30 cellular contexts compared by ENCODE assay signal in genomic region chr1:153429266-153430165, GRCh38. TPM values are rescaled to one million over a fixed set of nuclear protein-coding genes. Genes with fewer than 3 reads are reported as not detected.
DNase-seq lines count a peak whose midpoint lies in the region; TF ChIP-seq lines count a peak whose summit lies in the region.
"Had no signal": no experiment of that assay in that cellular context is flagged by ENCODE, and none has a peak within 500 bp of the region (broad histone marks: within the 10 kb centered on the region; RNA-seq: fewer than 3 reads in every experiment).

No MANE protein-coding gene starts in this region.

- no peak overlapping the region for H3K27ac ChIP-seq in coronary artery
- H3K27ac ChIP-seq: gastrocnemius medialis, Peyer's patch, prostate gland, SK-N-MC had no signal

- DNase-seq in COLO668 (lab: John Stamatoyannopoulos, UW; ENCODE audit: unreplicated experiment) = peak; percentile 50
- peak; percentile 56 to 96 (median 80) for DNase-seq in NCI-H1417 (lab: John Stamatoyannopoulos, UW)
- DNase-seq in NCI-H345 (lab: John Stamatoyannopoulos, UW) = peak; percentile 95
- DNase-seq in coronary artery (ENCODE audit: low spot score) = peak; percentile 29
- no peak for DNase-seq in activated CD4-positive, alpha-beta memory T cell treated with anti-CD3 and anti-CD28 coated beads for 36 hours
- no peak for DNase-seq in superior temporal gyrus (ENCODE audit: extremely low spot score)
- DNase-seq in stimulated activated CD4-positive, alpha-beta T cell treated with anti-CD3 and anti-CD28 coated beads, Interleukin-12 subunit alpha, Interleukin-12 subunit beta, amount 100 ng/mL, for 4 hours = no peak
- no peak for DNase-seq in mesothelial cell of epicardium (ENCODE audit: low spot score in 2 of 2, unreplicated experiment in 2 of 2)
- DNase-seq: ACHN; activated CD4-positive, alpha-beta T cell treated with anti-CD3 and anti-CD28 coated beads for 4 hours; activated naive CD4-positive, alpha-beta T cell treated with anti-CD3 and anti-CD28 coated beads, Interleukin-2, amount 10 ng/mL, durations not matched to agents 7 days and 5 days; activated T-cell treated with anti-CD3 and anti-CD28 coated beads, Interleukin-2, amount 50 U/mL, for 72 hours; C1 segment of cervical spinal cord; central memory CD4-positive, alpha-beta T cell; erythroblast; gastrocnemius medialis; hypothalamus; NCI-H2029 treated with DMSO at 0.1 percent for 48 hours; Peyer's patch; stimulated activated CD4-positive, alpha-beta T cell treated with anti-CD3 and anti-CD28 coated beads, Interleukin-1b, Interleukin-23, amount 100 ng/mL, for 48 hours; substantia nigra; T-helper 17 cell had no signal

- no peak overlapping the region for H3K27ac Mint-ChIP-seq in activated CD4-positive, alpha-beta memory T cell treated with anti-CD3 and anti-CD28 coated beads for 36 hours
- H3K27ac Mint-ChIP-seq in mesothelial cell of epicardium = no peak overlapping the region
- H3K27ac Mint-ChIP-seq: activated naive CD4-positive, alpha-beta T cell treated with anti-CD3 and anti-CD28 coated beads, Interleukin-2, amount 10 ng/mL, durations not matched to agents 7 days and 5 days; activated T-cell treated with anti-CD3 and anti-CD28 coated beads, Interleukin-2, amount 50 U/mL, for 72 hours; T-helper 17 cell had no signal

- no peaks in the 10 kb centered on the region for H3K4me1 Mint-ChIP-seq in activated CD4-positive, alpha-beta memory T cell treated with anti-CD3 and anti-CD28 coated beads for 36 hours (ENCODE audit: low read depth)
- no peaks in the 10 kb centered on the region for H3K4me1 Mint-ChIP-seq in mesothelial cell of epicardium
- H3K4me1 Mint-ChIP-seq: activated naive CD4-positive, alpha-beta T cell treated with anti-CD3 and anti-CD28 coated beads, Interleukin-2, amount 10 ng/mL, durations not matched to agents 7 days and 5 days; T-helper 17 cell had no signal

- H3K9me3 Mint-ChIP-seq in activated CD4-positive, alpha-beta memory T cell treated with anti-CD3 and anti-CD28 coated beads for 36 hours = no peaks in the 10 kb centered on the region
- H3K9me3 Mint-ChIP-seq in mesothelial cell of epicardium = no peaks in the 10 kb centered on the region
- H3K9me3 Mint-ChIP-seq: activated naive CD4-positive, alpha-beta T cell treated with anti-CD3 and anti-CD28 coated beads, Interleukin-2, amount 10 ng/mL, durations not matched to agents 7 days and 5 days; activated T-cell treated with anti-CD3 and anti-CD28 coated beads, Interleukin-2, amount 50 U/mL, for 72 hours had no signal

- intact Hi-C loops in activated CD4-positive, alpha-beta memory T cell treated with anti-CD3 and anti-CD28 coated beads for 36 hours (cut with micrococcal nuclease) = no loop called here

- no peaks in the 10 kb centered on the region for H3K36me3 Mint-ChIP-seq in activated CD4-positive, alpha-beta memory T cell treated with anti-CD3 and anti-CD28 coated beads for 36 hours
- H3K36me3 Mint-ChIP-seq in mesothelial cell of epicardium = no peaks in the 10 kb centered on the region
- H3K36me3 Mint-ChIP-seq: activated naive CD4-positive, alpha-beta T cell treated with anti-CD3 and anti-CD28 coated beads, Interleukin-2, amount 10 ng/mL, durations not matched to agents 7 days and 5 days had no signal

- POLR2A ChIA-PET in activated CD4-positive, alpha-beta memory T cell treated with anti-CD3 and anti-CD28 coated beads for 36 hours (lab: Charles Lee) = no interaction called here

- H3K4me3 Mint-ChIP-seq in activated CD4-positive, alpha-beta memory T cell treated with anti-CD3 and anti-CD28 coated beads for 36 hours = no peak overlapping the region
- no peak overlapping the region for H3K4me3 Mint-ChIP-seq in mesothelial cell of epicardium
- H3K4me3 Mint-ChIP-seq: activated naive CD4-positive, alpha-beta T cell treated with anti-CD3 and anti-CD28 coated beads, Interleukin-2, amount 10 ng/mL, durations not matched to agents 7 days and 5 days; activated T-cell treated with anti-CD3 and anti-CD28 coated beads, Interleukin-2, amount 50 U/mL, for 72 hours; IgD-negative memory B cell; T-helper 17 cell had no signal

- TF ChIP-seq CTCF in coronary artery (IDR thresholded peaks at IDR 0.05) = no peak
- TF ChIP-seq CTCF in mesothelial cell of epicardium (IDR thresholded peaks at IDR 0.05; ENCODE audit: unreplicated experiment) = no peak

- CTCF ChIA-PET in activated CD4-positive, alpha-beta memory T cell treated with anti-CD3 and anti-CD28 coated beads for 36 hours (lab: Charles Lee) = no interaction called here

- no peak overlapping the region for H3K4me3 ChIP-seq in coronary artery
- H3K4me3 ChIP-seq: gastrocnemius medialis, Peyer's patch, prostate gland, SK-N-MC had no signal

- H3K27me3 Mint-ChIP-seq in activated CD4-positive, alpha-beta memory T cell treated with anti-CD3 and anti-CD28 coated beads for 36 hours = peaks cover 11% of the 10 kb centered on the region
- H3K27me3 Mint-ChIP-seq in mesothelial cell of epicardium (ENCODE audit: low read depth) = peaks cover 36% of the 10 kb centered on the region

RNA-seq across cellular contexts. Expression of gene S100A7A, which starts 13.2 kb away (rescaled TPM):
- total RNA-seq in activated CD4-positive, alpha-beta memory T cell treated with anti-CD3 and anti-CD28 coated beads for 36 hours = not detected
- total RNA-seq in mesothelial cell of epicardium = not detected in 3 replicates
- total RNA-seq: activated T-cell treated with anti-CD3 and anti-CD28 coated beads, Interleukin-2, amount 50 U/mL, for 72 hours; dermis microvascular lymphatic vessel endothelial cell; gastrocnemius medialis; H7; lower leg skin; M059J; Peyer's patch; prostate gland; T-helper 17 cell; urinary bladder had no signal

RNA-seq across cellular contexts. Expression of gene S100A7, which starts 30.9 kb away (rescaled TPM):
- total RNA-seq in activated CD4-positive, alpha-beta memory T cell treated with anti-CD3 and anti-CD28 coated beads for 36 hours = not detected
- total RNA-seq in mesothelial cell of epicardium = not detected in 3 replicates
- total RNA-seq: activated T-cell treated with anti-CD3 and anti-CD28 coated beads, Interleukin-2, amount 50 U/mL, for 72 hours; dermis microvascular lymphatic vessel endothelial cell; gastrocnemius medialis; H7; M059J; Peyer's patch; prostate gland; T-helper 17 cell; urinary bladder had no signal

RNA-seq across cellular contexts. Expression of gene S100A8, which starts 38.6 kb away (rescaled TPM):
- not detected for total RNA-seq in activated CD4-positive, alpha-beta memory T cell treated with anti-CD3 and anti-CD28 coated beads for 36 hours
- not detected in 3 replicates for total RNA-seq in mesothelial cell of epicardium
- total RNA-seq: activated T-cell treated with anti-CD3 and anti-CD28 coated beads, Interleukin-2, amount 50 U/mL, for 72 hours; dermis microvascular lymphatic vessel endothelial cell; H7 had no signal

RNA-seq across cellular contexts. Expression of gene S100A12, which starts 54.1 kb away (rescaled TPM):
- total RNA-seq in activated CD4-positive, alpha-beta memory T cell treated with anti-CD3 and anti-CD28 coated beads for 36 hours = not detected
- total RNA-seq in mesothelial cell of epicardium = not detected in 3 replicates
- total RNA-seq: activated T-cell treated with anti-CD3 and anti-CD28 coated beads, Interleukin-2, amount 50 U/mL, for 72 hours; dermis microvascular lymphatic vessel endothelial cell; H7; M059J; Peyer's patch; prostate gland had no signal

Comparison
In these comparisons a context has a peak if more than half of its experiments do, and no peak if none do; other contexts are left out.
1. DNase-seq: peak in COLO668 (single experiment), NCI-H1417 (3 of 3), NCI-H345 (single experiment) and coronary artery (single experiment); none in activated CD4-positive, alpha-beta memory T cell treated with anti-CD3 and anti-CD28 coated beads for 36 hours (single experiment), superior temporal gyrus (single experiment), stimulated activated CD4-positive, alpha-beta T cell treated with anti-CD3 and anti-CD28 coated beads, Interleukin-12 subunit alpha, Interleukin-12 subunit beta, amount 100 ng/mL, for 4 hours (single experiment) and mesothelial cell of epicardium (0 of 2).